8 cellular contexts compared by ENCODE assay signal in the genomic region with DNA sequence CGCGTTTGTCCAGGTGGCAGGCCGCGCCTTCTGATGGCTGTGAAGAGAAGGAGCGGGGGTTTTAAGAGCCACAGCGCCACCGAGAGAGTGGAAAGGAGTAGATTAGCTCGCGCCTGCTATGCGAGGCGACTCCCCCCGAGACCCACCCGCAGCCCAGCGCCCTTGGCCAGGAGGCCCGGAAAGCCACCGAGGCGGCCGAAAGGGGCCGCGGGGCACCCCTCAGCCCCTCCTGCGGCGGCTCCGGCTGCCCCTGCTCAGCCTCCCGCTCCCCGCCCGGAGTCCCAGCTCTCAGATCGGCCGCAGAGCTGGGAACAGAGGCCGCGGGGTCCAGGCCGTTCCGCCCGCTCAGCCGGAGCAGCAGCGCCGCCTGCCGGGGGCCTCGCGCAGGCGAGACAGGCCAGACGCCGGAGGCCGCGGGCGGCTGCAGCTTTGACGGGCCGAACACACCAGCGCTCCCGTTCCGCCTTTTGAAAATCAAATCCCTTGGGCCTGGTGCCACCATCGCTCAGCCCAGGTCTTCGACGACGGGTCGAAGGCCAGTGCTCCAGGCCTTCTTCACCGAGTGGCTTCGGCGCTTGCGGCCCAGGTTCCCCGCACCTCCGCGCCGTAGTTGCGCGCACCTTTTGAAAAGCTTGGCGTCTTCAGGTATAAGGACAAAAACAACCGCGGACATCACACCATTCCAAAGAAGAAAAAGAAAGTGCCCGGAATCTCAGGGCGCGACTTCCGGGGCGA. TPM values are rescaled to one million over a fixed set of nuclear protein-coding genes. Genes with fewer than 3 reads are reported as not detected.
DNase-seq lines count a peak whose midpoint lies in the region; ATAC-seq and TF ChIP-seq lines count a peak whose summit lies in the region.

No MANE protein-coding gene starts in this region.

- TF ChIP-seq CTCF in RWPE2 (IDR thresholded peaks at IDR 0.05; ENCODE audit: poor library complexity, severe bottlenecking) (peak; percentile 88), left ventricle myocardium inferior (IDR thresholded peaks at IDR 0.05; ENCODE audit: borderline replicate concordance) (peak; percentile 83), psoas muscle (IDR thresholded peaks at IDR 0.05) (peak; percentile 73)

- H3K4me1 Mint-ChIP-seq in activated naive CD8-positive, alpha-beta T cell (ENCODE audit: low read depth) = peaks cover 16% of the 10 kb centered on the region

- H3K9me3 Mint-ChIP-seq in activated naive CD8-positive, alpha-beta T cell (ENCODE audit: low read depth) = peaks cover 6% of the 10 kb centered on the region

- ATAC-seq in GM21367 (IDR thresholded peaks at IDR 0.05; ENCODE audit: unreplicated experiment) = peak; percentile 91
- ATAC-seq in RWPE2 (ENCODE audit: low read depth) = peak; percentile 97
- peak; percentile 84 to 90 (median 90) for ATAC-seq in psoas muscle

- H3K27me3 Mint-ChIP-seq in activated naive CD8-positive, alpha-beta T cell = peaks cover 41% of the 10 kb centered on the region

- WGBS in psoas muscle, 3 donors = 2 to 3% (median 2%) methylated on average over 67 to 73 of the region's 73 CpGs

- H3K36me3 Mint-ChIP-seq in activated naive CD8-positive, alpha-beta T cell = peaks cover 2% of the 10 kb centered on the region

- peak; percentile 40 for DNase-seq in DMS114 treated with DMSO at 0.1 percent for 48 hours (lab: John Stamatoyannopoulos, UW; ENCODE audit: unreplicated experiment)
- peak; percentile 70 for DNase-seq in HuH-7 (ENCODE audit: low spot score)
- no peak for DNase-seq in RWPE2 (ENCODE audit: low spot score)
- peak; percentile 68 for DNase-seq in left ventricle myocardium inferior
- peak; percentile 71 to 78 for DNase-seq in psoas muscle
- no peak for DNase-seq in NCI-H1436 treated with DMSO at 0.1 percent for 48 hours (lab: John Stamatoyannopoulos, UW)

- H3K4me3 ChIP-seq in RWPE2 (ENCODE audit: severe bottlenecking) (peak overlapping the region; percentile 25), left ventricle myocardium inferior (peak overlapping the region; percentile 62), psoas muscle (peak overlapping the region; percentile 64)

- H3K27me3 ChIP-seq in RWPE2 (ENCODE audit: insufficient read depth, poor library complexity, severe bottlenecking) (peaks cover 79% of the 10 kb centered on the region), left ventricle myocardium inferior (ENCODE audit: low read depth) (peaks cover 99% of the 10 kb centered on the region), psoas muscle (ENCODE audit: insufficient read depth in 3 of 3, low read length in 2 of 3) (peaks cover 3 to 85% (median 19%) of the 10 kb centered on the region in 3 donors)

- intact Hi-C loops in left ventricle myocardium inferior (cut with micrococcal nuclease) (no loop called here), psoas muscle (cut with DNase I) (no loop called here)

- H3K4me3 Mint-ChIP-seq in activated naive CD8-positive, alpha-beta T cell = peak overlapping the region; percentile 82

- H3K27ac Mint-ChIP-seq in activated naive CD8-positive, alpha-beta T cell = no peak overlapping the region

- H3K4me1 ChIP-seq in RWPE2 (ENCODE audit: insufficient read depth, poor library complexity, severe bottlenecking) (no peaks in the 10 kb centered on the region), left ventricle myocardium inferior (peaks cover 13% of the 10 kb centered on the region), psoas muscle (peaks cover 7% of the 10 kb centered on the region)

- H3K9me3 ChIP-seq in RWPE2 (ENCODE audit: severe bottlenecking) (no peaks in the 10 kb centered on the region), left ventricle myocardium inferior (replicated peaks) (peaks cover 9% of the 10 kb centered on the region), psoas muscle (no peaks in the 10 kb centered on the region)

- H3K27ac ChIP-seq in RWPE2 (ENCODE audit: poor library complexity, severe bottlenecking) (no peak overlapping the region), left ventricle myocardium inferior (replicated peaks) (no peak overlapping the region), psoas muscle (no peak overlapping the region)

- H3K36me3 ChIP-seq in RWPE2 (ENCODE audit: low read depth) (no peaks in the 10 kb centered on the region), left ventricle myocardium inferior (no peaks in the 10 kb centered on the region), psoas muscle (ENCODE audit: insufficient read depth in 1 of 2, low read depth in 1 of 2) (no peaks in the 10 kb centered on the region)

RNA-seq across cellular contexts. Expression of gene CDX2, which starts 15.3 kb away (rescaled TPM):
- total RNA-seq in left ventricle myocardium inferior (not detected), psoas muscle (not detected)
- polyA plus RNA-seq in psoas muscle = under 1 TPM in 1 of 3 donors, not detected in 2; 0.03 TPM

RNA-seq across cellular contexts. Expression of gene PDX1, which starts 34.0 kb away (rescaled TPM):
- total RNA-seq in left ventricle myocardium inferior (not detected), psoas muscle (not detected)
- not detected for polyA plus RNA-seq in psoas muscle

RNA-seq across cellular contexts. Expression of gene URAD, which starts 34.7 kb away (rescaled TPM):
- total RNA-seq in left ventricle myocardium inferior = not detected
- not detected for total RNA-seq in psoas muscle
- polyA plus RNA-seq in psoas muscle = not detected

Comparison
In these comparisons a context has a peak if more than half of its experiments do, and no peak if none do; other contexts are left out.
1. DNase-seq: peak in DMS114 treated with DMSO at 0.1 percent for 48 hours (single experiment), HuH-7 (single experiment), left ventricle myocardium inferior (single experiment) and psoas muscle (2 of 2); none in RWPE2 (single experiment) and NCI-H1436 treated with DMSO at 0.1 percent for 48 hours (single experiment).
2. Peak in every context shown above with its lines, with median percentiles within 50 percentile points of each other: ATAC-seq, H3K4me3 ChIP-seq and CTCF ChIP-seq.